21 cellular contexts compared by ENCODE assay signal in the genomic region with DNA sequence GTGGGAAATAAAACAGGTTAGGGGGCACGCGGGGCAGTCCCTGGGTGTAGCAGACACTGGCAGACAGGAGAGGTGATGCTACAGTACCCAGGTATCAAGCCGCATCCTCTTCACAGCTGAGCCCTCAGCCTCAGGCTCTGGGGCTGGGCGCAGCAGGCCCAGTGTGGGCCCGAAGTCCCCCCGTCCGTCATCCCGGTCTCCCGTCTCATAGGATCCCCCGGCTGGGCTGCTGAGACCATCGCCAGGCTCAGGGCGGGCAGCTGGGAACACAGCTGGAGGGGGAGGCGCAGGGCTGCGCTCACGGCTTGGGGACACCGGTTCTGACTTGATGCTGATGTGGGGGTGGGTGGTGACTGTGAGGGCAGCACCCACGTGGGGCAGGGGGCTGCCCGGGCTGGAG. TPM values are rescaled to one million over a fixed set of nuclear protein-coding genes. Genes with fewer than 3 reads are reported as not detected.
A peak's percentile ranks its signal among the peaks of the same experiment; 100 is the strongest.
DNase-seq lines count a peak whose midpoint lies in the region; ATAC-seq and TF ChIP-seq lines count a peak whose summit lies in the region.
"Had no signal": no experiment of that assay in that cellular context is flagged by ENCODE, and none has a peak within 500 bp of the region (broad histone marks: within the 10 kb centered on the region; RNA-seq: fewer than 3 reads in every experiment).

No MANE protein-coding gene starts in this region.

- TF ChIP-seq CTCF in Calu3 (IDR thresholded peaks at IDR 0.05; ENCODE audit: unreplicated experiment) (no peak), esophagus muscularis mucosa (IDR thresholded peaks at IDR 0.05) (no peak), gastrocnemius medialis (IDR thresholded peaks at IDR 0.05 in 4 of 5, conservative IDR thresholded peaks at IDR 0.05 in 1 of 5) (no peak), adrenal gland (IDR thresholded peaks at IDR 0.05) (no peak)

- in situ Hi-C loops in gastrocnemius medialis (cut with MboI; ENCODE audit: low sequenced_read_pairs in 4 of 4) = no loop called here

- DNase-seq in Calu3 (no peak), esophagus muscularis mucosa (ENCODE audit: extremely low spot score) (no peak), gastrocnemius medialis (no peak), mesenteric fat pad (ENCODE audit: low spot score) (no peak), NCI-H345 treated with DMSO at 0.1 percent for 48 hours (lab: John Stamatoyannopoulos, UW; ENCODE audit: unreplicated experiment) (no peak), adrenal gland (no peak)
- DNase-seq in activated CD8-positive, alpha-beta T cell treated with anti-CD3 and anti-CD28 coated beads, Interleukin-2, amount 10 ng/mL, durations not matched to agents 7 days and 5 days = no peak
- DNase-seq: activated effector memory CD4-positive, alpha-beta T cell treated with Interleukin-2 at 50 U/mL for 16 hours; CD4-positive, CD25-positive, alpha-beta regulatory T cell; DMS53; left colon; NCI-H1436 treated with DMSO at 0.1 percent for 48 hours; NCI-H82; OCI-M1; spleen; SW 1271 had no signal

- H3K4me3 ChIP-seq in esophagus muscularis mucosa (no peak overlapping the region), gastrocnemius medialis (no peak overlapping the region), adrenal gland (no peak overlapping the region)
- H3K4me3 ChIP-seq: cardiac muscle cell, spleen had no signal

- WGBS in esophagus muscularis mucosa = 92% methylated on average over 11 of the region's 18 CpGs
- 77 to 89% (median 86%) methylated on average over 6 to 18 of the region's 18 CpGs for WGBS in adrenal gland, 4 donors

- no peak for TF ChIP-seq EP300 in esophagus muscularis mucosa (IDR thresholded peaks at IDR 0.05)

- ATAC-seq in activated CD8-positive, alpha-beta T cell treated with anti-CD3 and anti-CD28 coated beads, Interleukin-2, amount 10 ng/mL, durations not matched to agents 7 days and 5 days = no peak
- ATAC-seq in gastrocnemius medialis = no peak
- no peak for ATAC-seq in GM18505 (IDR thresholded peaks at IDR 0.05; ENCODE audit: unreplicated experiment)
- ATAC-seq: left colon, Right ventricle myocardium inferior had no signal

- H3K36me3 ChIP-seq in esophagus muscularis mucosa (peaks cover 57 to 82% (median 75%) of the 10 kb centered on the region in 4 donors), gastrocnemius medialis (peaks cover 0 to 57% of the 10 kb centered on the region in 2 donors), adrenal gland (replicated peaks in 1 of 2) (peaks cover 0 to 83% of the 10 kb centered on the region in 2 donors)

- H3K4me1 ChIP-seq in esophagus muscularis mucosa (peaks cover 87 to 97% (median 91%) of the 10 kb centered on the region in 4 donors), gastrocnemius medialis (peaks cover 59 to 64% of the 10 kb centered on the region in 2 donors), adrenal gland (replicated peaks in 1 of 2) (peaks cover 14 to 52% of the 10 kb centered on the region in 2 donors)

- no peaks in the 10 kb centered on the region for H3K9me3 Mint-ChIP-seq in Calu3 (ENCODE audit: low read depth, unreplicated experiment)
- no peaks in the 10 kb centered on the region for H3K9me3 Mint-ChIP-seq in activated CD8-positive, alpha-beta T cell treated with anti-CD3 and anti-CD28 coated beads, Interleukin-2, amount 10 ng/mL, durations not matched to agents 7 days and 5 days (ENCODE audit: insufficient read depth)
- H3K9me3 Mint-ChIP-seq: CD4-positive, CD25-positive, alpha-beta regulatory T cell had no signal

- peaks cover 66% of the 10 kb centered on the region for H3K36me3 Mint-ChIP-seq in Calu3 (ENCODE audit: insufficient read depth, unreplicated experiment)
- peaks cover 38% of the 10 kb centered on the region for H3K36me3 Mint-ChIP-seq in activated CD8-positive, alpha-beta T cell treated with anti-CD3 and anti-CD28 coated beads, Interleukin-2, amount 10 ng/mL, durations not matched to agents 7 days and 5 days (ENCODE audit: low read depth)

- peak overlapping the region; percentile 80 to 100 (median 97) for H3K27ac ChIP-seq in esophagus muscularis mucosa (replicated peaks in 1 of 4)
- H3K27ac ChIP-seq in gastrocnemius medialis = peak overlapping the region; percentile 96 to 99 (median 98)
- H3K27ac ChIP-seq in adrenal gland = peak overlapping the region in 1 of 5 donors; percentile 23
- H3K27ac ChIP-seq: cardiac muscle cell, HL-60, neutrophil had no signal

- H3K9me3 ChIP-seq in esophagus muscularis mucosa (no peaks in the 10 kb centered on the region), gastrocnemius medialis (no peaks in the 10 kb centered on the region), adrenal gland (replicated peaks in 1 of 3) (no peaks in the 10 kb centered on the region)
- H3K9me3 ChIP-seq: neutrophil, spleen had no signal

- peaks cover 43% of the 10 kb centered on the region for H3K4me1 Mint-ChIP-seq in Calu3 (ENCODE audit: low read depth, unreplicated experiment)
- H3K4me1 Mint-ChIP-seq in activated CD8-positive, alpha-beta T cell treated with anti-CD3 and anti-CD28 coated beads, Interleukin-2, amount 10 ng/mL, durations not matched to agents 7 days and 5 days (ENCODE audit: low read depth) = peaks cover 12% of the 10 kb centered on the region

- TF ChIP-seq POLR2A in esophagus muscularis mucosa (IDR thresholded peaks at IDR 0.05; ENCODE audit: low read depth) (no peak), gastrocnemius medialis (IDR thresholded peaks at IDR 0.05) (no peak), GM18505 (IDR thresholded peaks at IDR 0.05; ENCODE audit: borderline replicate concordance, extremely low read depth, insufficient read depth, insufficient read length) (no peak), adrenal gland (IDR thresholded peaks at IDR 0.05) (no peak)

- H3K4me3 Mint-ChIP-seq in Calu3 (ENCODE audit: low read depth, unreplicated experiment) = no peak overlapping the region
- no peak overlapping the region for H3K4me3 Mint-ChIP-seq in activated CD8-positive, alpha-beta T cell treated with anti-CD3 and anti-CD28 coated beads, Interleukin-2, amount 10 ng/mL, durations not matched to agents 7 days and 5 days
- H3K4me3 Mint-ChIP-seq: CD4-positive, CD25-positive, alpha-beta regulatory T cell had no signal

- CTCF ChIA-PET in Calu3 (lab: Charles Lee) = interaction anchor here (2.0 kb wide), 1 partner anchor 11 kb away, joined by 5 read pairs; no protein-coding TSS in a partner anchor
- CTCF ChIA-PET in activated CD8-positive, alpha-beta T cell treated with anti-CD3 and anti-CD28 coated beads, Interleukin-2, amount 10 ng/mL, durations not matched to agents 7 days and 5 days (lab: Charles Lee) = no interaction called here

- no peaks in the 10 kb centered on the region for H3K27me3 ChIP-seq in esophagus muscularis mucosa
- H3K27me3 ChIP-seq in gastrocnemius medialis = no peaks in the 10 kb centered on the region
- H3K27me3 ChIP-seq in adrenal gland = no peaks in the 10 kb centered on the region
- H3K27me3 ChIP-seq: cardiac muscle cell, neutrophil, spleen had no signal

- intact Hi-C loops in Calu3 (cut with micrococcal nuclease; ENCODE audit: unreplicated experiment) = no loop called here
- intact Hi-C loops in esophagus muscularis mucosa (cut with DNase I) = no loop called here
- intact Hi-C loops in gastrocnemius medialis (cut with DNase I; ENCODE audit: low total_unique reads) = loop anchor here (10.0 kb wide), 1 partner anchor 363 kb away; no protein-coding TSS in a partner anchor
- intact Hi-C loops in adrenal gland (cut with DNase I) = no loop called here

- H3K27me3 Mint-ChIP-seq in Calu3 (ENCODE audit: unreplicated experiment) = no peaks in the 10 kb centered on the region
- H3K27me3 Mint-ChIP-seq in activated CD8-positive, alpha-beta T cell treated with anti-CD3 and anti-CD28 coated beads, Interleukin-2, amount 10 ng/mL, durations not matched to agents 7 days and 5 days (ENCODE audit: low read depth) = no peaks in the 10 kb centered on the region
- H3K27me3 Mint-ChIP-seq: CD4-positive, CD25-positive, alpha-beta regulatory T cell had no signal

- POLR2A ChIA-PET in activated CD8-positive, alpha-beta T cell treated with anti-CD3 and anti-CD28 coated beads, Interleukin-2, amount 10 ng/mL, durations not matched to agents 7 days and 5 days (lab: Charles Lee) = no interaction called here

- BruUV-seq in Calu3 (replicated peaks; lab: Mats Ljungman, UMichigan) = no TSS peak

- H3K27ac Mint-ChIP-seq in Calu3 (ENCODE audit: unreplicated experiment) = peak overlapping the region; percentile 75
- H3K27ac Mint-ChIP-seq in activated CD8-positive, alpha-beta T cell treated with anti-CD3 and anti-CD28 coated beads, Interleukin-2, amount 10 ng/mL, durations not matched to agents 7 days and 5 days = peak overlapping the region; percentile 61

RNA-seq across cellular contexts. Expression of a gene that starts 32.7 kb away (rescaled TPM):
- total RNA-seq in Calu3 (2022) = 48.4 and 54.1 TPM in 2 replicates
- 10 to 100 TPM; 34.8 to 40.1 TPM for total RNA-seq in activated CD8-positive, alpha-beta T cell treated with anti-CD3 and anti-CD28 coated beads, Interleukin-2, amount 10 ng/mL, durations not matched to agents 7 days and 5 days
- 100 to 1,000 TPM in 3 of 4 donors, 10 to 100 TPM in 1; 78.0 to 138 (median 115) TPM for total RNA-seq in esophagus muscularis mucosa
- total RNA-seq in gastrocnemius medialis = 100 to 1,000 TPM; 129 to 260 (median 168) TPM
- total RNA-seq in mesenteric fat pad = 38.7 TPM
- 10 to 100 TPM; 28.1 to 89.9 (median 74.6) TPM for total RNA-seq in adrenal gland
- 10 to 100 TPM; 29.1 to 37.4 (median 35.3) TPM for polyA plus RNA-seq in adrenal gland
